8 cellular contexts compared by ENCODE assay signal in the genomic region with DNA sequence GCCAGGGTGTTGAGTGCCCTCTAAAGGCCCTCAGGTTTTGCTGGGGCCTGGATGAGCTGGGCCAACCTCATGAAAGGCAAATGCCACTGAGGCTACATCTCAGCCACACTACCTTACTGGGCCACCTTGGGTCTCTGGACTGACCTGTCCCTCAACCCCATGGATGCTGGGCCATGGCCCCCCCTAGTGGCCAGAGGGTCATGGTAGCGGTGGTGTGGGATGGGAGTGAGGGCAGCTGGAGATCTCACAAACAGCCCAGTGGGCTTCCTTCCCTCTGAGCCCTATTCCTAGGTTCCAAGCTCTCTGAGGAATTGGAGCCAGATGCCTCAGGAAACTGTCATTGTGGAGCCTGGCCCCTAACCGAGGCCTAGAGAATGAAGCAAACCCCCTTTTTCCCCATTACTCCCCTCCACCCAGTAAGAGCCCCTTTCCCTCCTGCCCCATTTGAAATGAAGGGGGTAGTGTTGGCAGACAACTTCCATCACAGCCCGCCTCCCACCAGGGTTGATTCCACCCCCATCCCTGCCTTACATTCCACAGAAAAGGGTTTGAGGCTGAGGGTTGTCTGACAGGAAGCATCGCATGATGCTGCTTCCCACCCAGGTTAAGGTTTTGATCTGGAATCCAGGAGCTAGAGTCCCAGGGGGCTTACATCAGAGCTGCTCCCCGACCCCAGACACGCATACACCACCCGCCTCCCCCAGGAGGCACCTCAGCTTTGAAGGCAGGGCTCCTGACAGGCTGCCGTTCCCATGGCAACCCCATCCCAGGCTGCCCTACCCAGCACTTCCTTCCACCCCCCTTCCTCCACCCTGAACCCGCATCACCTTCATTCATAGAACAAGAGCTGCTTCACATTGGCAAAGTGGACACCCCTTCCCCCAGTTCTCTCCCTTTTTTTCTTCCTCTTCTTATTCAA.
DNase-seq lines count a peak whose midpoint lies in the region; ATAC-seq and TF ChIP-seq lines count a peak whose summit lies in the region.

No MANE protein-coding gene starts in this region.

- peak; percentile 57 for DNase-seq in ELR (ENCODE audit: low read depth)
- DNase-seq in IMR-90: no peak
- DNase-seq in activated CD4-positive, CD25-positive, alpha-beta regulatory T cell treated with anti-CD3 and anti-CD28 coated beads, Interleukin-2, amount 50 U/mL, for 72 hours: peak; percentile 61
- DNase-seq in colonic mucosa: peak; percentile 75
- peak; percentile 26 for DNase-seq in midbrain (lab: John Stamatoyannopoulos, UW)
- no peak for DNase-seq in tibial artery

- ATAC-seq in IMR-90 (ENCODE audit: low read depth) (peak; percentile 46; the same call in 1 of the 2 replicates), HG03025 (IDR thresholded peaks at IDR 0.05; ENCODE audit: low FRiP score, unreplicated experiment) (no peak), GM21737 (IDR thresholded peaks at IDR 0.05; ENCODE audit: unreplicated experiment) (no peak)

- H3K27me3 ChIP-seq in IMR-90 (ENCODE audit: control insufficient read depth, insufficient read depth, low read length) (peaks cover 61% of the 10 kb centered on the region), colonic mucosa (no peaks in the 10 kb centered on the region), tibial artery (peaks cover 0 to 13% of the 10 kb centered on the region in 2 donors)

- 26% methylated on average over 3 of the region's 9 CpGs; no CpG with 5 or more reads in 1 of the 2 experiments for WGBS in IMR-90 (ENCODE audit: extremely low coverage in 2 of 2, insufficient read length in 1 of 2), 2 experiments

- no peak overlapping the region for H2BK120ac ChIP-seq in IMR-90 (ENCODE audit: low read depth, low read length)

- no peak overlapping the region for H3K27ac ChIP-seq in IMR-90 (ENCODE audit: insufficient read depth, low read length)
- no peak overlapping the region for H3K27ac ChIP-seq in colonic mucosa
- no peak overlapping the region for H3K27ac ChIP-seq in tibial artery

- H3K79me1 ChIP-seq in IMR-90 (ENCODE audit: low read depth in 1 of 2, low read length in 2 of 2): no peaks in the 10 kb centered on the region

- H3K4me3 ChIP-seq in IMR-90 (ENCODE audit: insufficient read depth, low read depth, low read length) (no peak overlapping the region), colonic mucosa (no peak overlapping the region), tibial artery (no peak overlapping the region)

- no peak overlapping the region; the same call in 1 of the 2 replicates for H3K23ac ChIP-seq in IMR-90 (ENCODE audit: low read depth, low read length)

- peaks cover 2% of the 10 kb centered on the region; the same call in 1 of the 2 replicates for H3K9me3 ChIP-seq in IMR-90 (ENCODE audit: control insufficient read depth, insufficient read depth, low read length)
- no peaks in the 10 kb centered on the region for H3K9me3 ChIP-seq in colonic mucosa
- H3K9me3 ChIP-seq in tibial artery: no peaks in the 10 kb centered on the region

- H3K36me3 ChIP-seq in IMR-90 (ENCODE audit: control insufficient read depth, insufficient read depth, low read length) (no peaks in the 10 kb centered on the region), colonic mucosa (no peaks in the 10 kb centered on the region), tibial artery (no peaks in the 10 kb centered on the region)

- H2BK20ac ChIP-seq in IMR-90 (ENCODE audit: low read depth, low read length): no peak overlapping the region

- H3K18ac ChIP-seq in IMR-90 (ENCODE audit: low read depth, low read length): no peak overlapping the region

- H2AFZ ChIP-seq in IMR-90 (replicated peaks; ENCODE audit: low read length, poor library complexity): peak overlapping the region; percentile 21

- no TSS peak for BruUV-seq in IMR-90 (replicated peaks; lab: Mats Ljungman, UMichigan)

- H2BK5ac ChIP-seq in IMR-90 (ENCODE audit: low read depth, low read length, poor library complexity, severe bottlenecking): no peak overlapping the region

- POLR2A ChIA-PET in IMR-90 (lab: Charles Lee; ENCODE audit: unreplicated experiment): interaction anchor here (0.6 kb wide), 1 partner anchor 160 kb away, joined by 3 read pairs; no protein-coding TSS in a partner anchor

- H2AK5ac ChIP-seq in IMR-90 (ENCODE audit: low read depth, low read length): no peak overlapping the region

- no peak overlapping the region for H2BK15ac ChIP-seq in IMR-90 (ENCODE audit: low read depth, low read length)

- H3K4me2 ChIP-seq in IMR-90 (ENCODE audit: low read depth, low read length): no peak overlapping the region

- no peaks in the 10 kb centered on the region for H3K9me1 ChIP-seq in IMR-90 (ENCODE audit: insufficient read depth, low read length)

- no peak overlapping the region for H2AK9ac ChIP-seq in IMR-90 (replicated peaks; ENCODE audit: low read depth, low read length, poor library complexity)

- peak; percentile 50 for TF ChIP-seq RAD21 in IMR-90 (IDR thresholded peaks at IDR 0.05; ENCODE audit: low read length)

- H4K91ac ChIP-seq in IMR-90 (ENCODE audit: insufficient read depth, low read depth, low read length): no peak overlapping the region

- H3K4me1 ChIP-seq in IMR-90 (ENCODE audit: control insufficient read depth, insufficient read depth, low read length) (no peaks in the 10 kb centered on the region), colonic mucosa (no peaks in the 10 kb centered on the region), tibial artery (peaks cover 0 to 8% (median 6%) of the 10 kb centered on the region in 4 donors)

- no peak overlapping the region for H3K56ac ChIP-seq in IMR-90 (ENCODE audit: extremely low read depth, insufficient read depth, low read length)

- TF ChIP-seq POLR2A in IMR-90 (IDR thresholded peaks at IDR 0.05; ENCODE audit: low read depth, low read length): no peak

- H3K14ac ChIP-seq in IMR-90 (replicated peaks; ENCODE audit: low read depth, low read length): no peak overlapping the region

- H4K5ac ChIP-seq in IMR-90 (ENCODE audit: low read depth, low read length): no peak overlapping the region

- no peak overlapping the region for H4K8ac ChIP-seq in IMR-90 (ENCODE audit: low read depth in 2 of 2, low read length in 2 of 2)

- intact Hi-C loops in IMR-90 (cut with micrococcal nuclease): loop anchor here (5.0 kb wide), 1 partner anchor 112 kb away; no protein-coding TSS in a partner anchor
- intact Hi-C loops in colonic mucosa (cut with DNase I): loop anchor here (2.0 to 10.0 kb wide), 2 partner anchors 112 to 150 kb away; a partner anchor contains a TSS
- intact Hi-C loops in tibial artery (cut with DNase I; ENCODE audit: low total_unique reads): loop anchor here (10.0 kb wide), 1 partner anchor 60 kb away; a partner anchor contains a TSS

- dilution Hi-C loops in IMR-90 (cut with HindIII; ENCODE audit: low sequenced_read_pairs, unreplicated experiment): no loop called here

- no peak overlapping the region for H3K9ac ChIP-seq in IMR-90 (ENCODE audit: low read depth, low read length)
- no peak overlapping the region for H3K9ac ChIP-seq in colonic mucosa (ENCODE audit: low read depth in 2 of 2, low read length in 2 of 2)

- CTCF ChIA-PET in IMR-90 (lab: Yijun Ruan, JAX): interaction anchor here (0.6 kb wide), 1 partner anchor 409 kb away, joined by 3 read pairs; no protein-coding TSS in a partner anchor

- no peaks in the 10 kb centered on the region for H4K20me1 ChIP-seq in IMR-90 (ENCODE audit: insufficient read depth, low read length)

- peak; percentile 49 for TF ChIP-seq CTCF in IMR-90 (conservative IDR thresholded peaks at IDR 0.05; ENCODE audit: low read depth, low read length)
- TF ChIP-seq CTCF in colonic mucosa (IDR thresholded peaks at IDR 0.05): peak; percentile 66
- peak; percentile 14 to 25 for TF ChIP-seq CTCF in tibial artery (IDR thresholded peaks at IDR 0.05)

- in situ Hi-C loops in IMR-90 (cut with MboI; ENCODE audit: low sequenced_read_pairs): no loop called here

- no peak overlapping the region for H3K4ac ChIP-seq in IMR-90 (ENCODE audit: low read depth, low read length)

TF ChIP-seq in IMR-90, 13 proteins besides CTCF, POLR2A, EP300 and RAD21:
- TF ChIP-seq FOS (IDR thresholded peaks at IDR 0.05; ENCODE audit: low read depth, low read length) (no peak), SMC3 (IDR thresholded peaks at IDR 0.05; ENCODE audit: low read depth, low read length) (peak; percentile 34), RFX5 (IDR thresholded peaks at IDR 0.05; ENCODE audit: low read depth, low read length) (no peak), RCOR1 (IDR thresholded peaks at IDR 0.05; ENCODE audit: insufficient replicate concordance, low read length) (no peak), CEBPB (IDR thresholded peaks at IDR 0.05; ENCODE audit: low read depth, low read length) (no peak), BHLHE40 (IDR thresholded peaks at IDR 0.05; ENCODE audit: low read depth, low read length) (no peak)

Comparison
In these comparisons a context has a peak if more than half of its experiments do, and no peak if none do; other contexts are left out.
1. DNase-seq: peak in ELR (single experiment), activated CD4-positive, CD25-positive, alpha-beta regulatory T cell treated with anti-CD3 and anti-CD28 coated beads, Interleukin-2, amount 50 U/mL, for 72 hours (single experiment), colonic mucosa (single experiment) and midbrain (single experiment); none in IMR-90 (single experiment) and tibial artery (0 of 2).
2. Peak in every context shown above with its lines, with median percentiles within 50 percentile points of each other: CTCF ChIP-seq.